ENCODE assay signal across 8 cellular contexts in genomic region chr2:54899576-54900200, GRCh38.
DNase-seq lines count a peak whose midpoint lies in the region; ATAC-seq and TF ChIP-seq lines count a peak whose summit lies in the region.

No MANE protein-coding gene starts in this region.

- POLR2A ChIA-PET in activated CD4-positive, alpha-beta T cell treated with anti-CD3 and anti-CD28 coated beads, Interleukin-2, amount 10 ng/mL, durations not matched to agents 7 days and 5 days (lab: Charles Lee) = no interaction called here

- H3K4me3 Mint-ChIP-seq in activated CD4-positive, alpha-beta T cell treated with anti-CD3 and anti-CD28 coated beads, Interleukin-2, amount 10 ng/mL, durations not matched to agents 7 days and 5 days = no peak overlapping the region

- TF ChIP-seq CTCF in 22Rv1 (IDR thresholded peaks at IDR 0.05) (peak; percentile 71), GM10266 (IDR thresholded peaks at IDR 0.05; ENCODE audit: control insufficient read depth, insufficient read depth, low read depth, missing control alignments) (peak; percentile 62)

- no peak overlapping the region for H3K27ac Mint-ChIP-seq in activated CD4-positive, alpha-beta T cell treated with anti-CD3 and anti-CD28 coated beads, Interleukin-2, amount 10 ng/mL, durations not matched to agents 7 days and 5 days

- peaks cover 3% of the 10 kb centered on the region for H3K36me3 Mint-ChIP-seq in activated CD4-positive, alpha-beta T cell treated with anti-CD3 and anti-CD28 coated beads, Interleukin-2, amount 10 ng/mL, durations not matched to agents 7 days and 5 days (ENCODE audit: low read depth)

- peaks cover 33% of the 10 kb centered on the region for H3K4me1 Mint-ChIP-seq in activated CD4-positive, alpha-beta T cell treated with anti-CD3 and anti-CD28 coated beads, Interleukin-2, amount 10 ng/mL, durations not matched to agents 7 days and 5 days

- H3K27ac ChIP-seq in 22Rv1 = no peak overlapping the region

- DNase-seq in GM10266 (ENCODE audit: extremely low spot score) (peak; percentile 33), NCI-H524 (lab: John Stamatoyannopoulos, UW) (peak; percentile 79 to 90), dermis microvascular lymphatic vessel endothelial cell (ENCODE audit: low read depth in 2 of 2) (peak; percentile 33 to 57), myocyte (ENCODE audit: low read depth) (peak; percentile 76), KG1 (lab: John Stamatoyannopoulos, UW) (no peak)
- DNase-seq in activated CD4-positive, alpha-beta T cell treated with anti-CD3 and anti-CD28 coated beads, Interleukin-2, amount 10 ng/mL, durations not matched to agents 7 days and 5 days = no peak

- H3K9me3 Mint-ChIP-seq in activated CD4-positive, alpha-beta T cell treated with anti-CD3 and anti-CD28 coated beads, Interleukin-2, amount 10 ng/mL, durations not matched to agents 7 days and 5 days = no peaks in the 10 kb centered on the region

- CTCF ChIA-PET in activated CD4-positive, alpha-beta T cell treated with anti-CD3 and anti-CD28 coated beads, Interleukin-2, amount 10 ng/mL, durations not matched to agents 7 days and 5 days (lab: Charles Lee) = interaction anchor here (0.6 to 1.1 kb wide), 5 partner anchors 9 to 995 kb away, joined by 3 to 4 read pairs (median 3); no protein-coding TSS in a partner anchor

- ATAC-seq in HG02642 (IDR thresholded peaks at IDR 0.05; ENCODE audit: poor library complexity, unreplicated experiment) = no peak

- no peaks in the 10 kb centered on the region for H3K27me3 Mint-ChIP-seq in activated CD4-positive, alpha-beta T cell treated with anti-CD3 and anti-CD28 coated beads, Interleukin-2, amount 10 ng/mL, durations not matched to agents 7 days and 5 days

Comparison
In these comparisons a context has a peak if more than half of its experiments do, and no peak if none do; other contexts are left out.
1. DNase-seq: peak in GM10266 (single experiment), NCI-H524 (2 of 2), dermis microvascular lymphatic vessel endothelial cell (2 of 2) and myocyte (single experiment); none in activated CD4-positive, alpha-beta T cell treated with anti-CD3 and anti-CD28 coated beads, Interleukin-2, amount 10 ng/mL, durations not matched to agents 7 days and 5 days (single experiment) and KG1 (single experiment).